8 cellular contexts compared by ENCODE assay signal in genomic region chr5:113294341-113295110, GRCh38.
DNase-seq lines count a peak whose midpoint lies in the region; ATAC-seq lines count a peak whose summit lies in the region.

No MANE protein-coding gene starts in this region.

- H3K9ac ChIP-seq in NT2/D1 (ENCODE audit: insufficient read length, low read depth) (peak overlapping the region; percentile 73), mucosa of stomach (ENCODE audit: low read length) (peak overlapping the region; percentile 63)

- DNase-seq in AG08396 (ENCODE audit: low spot score) (peak; percentile 92), NT2/D1 (ENCODE audit: low read depth, low spot score) (no peak)
- peak; percentile 74 for DNase-seq in activated T-cell treated with anti-CD3 and anti-CD28 coated beads, Interleukin-2, amount 50 U/mL, for 1 hour
- peak; percentile 46 to 53 for DNase-seq in stimulated activated CD8-positive, alpha-beta memory T cell treated with anti-CD3 and anti-CD28 coated beads, Interleukin-4, amount 100 ng/mL, for 4 hours (ENCODE audit: low read depth in 2 of 2, low spot score in 1 of 2)

- WGBS in esophagus, 2 donors, result 1% methylated on average over 59 of the region's 59 CpGs

- H3K27me3 ChIP-seq in NT2/D1 (ENCODE audit: insufficient read depth, insufficient read length) (no peaks in the 10 kb centered on the region), esophagus (ENCODE audit: control insufficient read depth in 1 of 2, insufficient read depth in 2 of 2, low read length in 2 of 2) (no peaks in the 10 kb centered on the region), mucosa of stomach (ENCODE audit: control insufficient read depth, insufficient read depth, low read length) (peaks cover 28% of the 10 kb centered on the region)

- H3K4me1 ChIP-seq in NT2/D1 (ENCODE audit: insufficient read depth, insufficient read length) (peaks cover 6% of the 10 kb centered on the region), esophagus (ENCODE audit: control insufficient read depth in 2 of 2, insufficient read depth in 2 of 2, low read length in 1 of 2) (no peaks in the 10 kb centered on the region), mucosa of stomach (ENCODE audit: control insufficient read depth, insufficient read depth, low read length) (peaks cover 10% of the 10 kb centered on the region)

- H3K36me3 ChIP-seq in NT2/D1 (ENCODE audit: insufficient read depth, insufficient read length, low read length) (no peaks in the 10 kb centered on the region), esophagus (ENCODE audit: control insufficient read depth in 2 of 2, insufficient read depth in 2 of 2, low read length in 1 of 2) (no peaks in the 10 kb centered on the region), mucosa of stomach (ENCODE audit: control insufficient read depth, insufficient read depth, low read length) (no peaks in the 10 kb centered on the region)

- H3K27ac ChIP-seq in esophagus (ENCODE audit: low read depth in 2 of 2, low read length in 1 of 2), result peak overlapping the region; percentile 86 to 90

- ATAC-seq in GM19023 (IDR thresholded peaks at IDR 0.05; ENCODE audit: unreplicated experiment) (peak; percentile 98), HG03159 (IDR thresholded peaks at IDR 0.05; ENCODE audit: unreplicated experiment) (peak; percentile 96)

- H3K4me3 ChIP-seq in NT2/D1 (ENCODE audit: insufficient read length, low read depth) (peak overlapping the region; percentile 65), esophagus (ENCODE audit: low read depth in 1 of 2, low read length in 2 of 2) (peak overlapping the region; percentile 74 to 94), mucosa of stomach (ENCODE audit: low read length) (peak overlapping the region; percentile 74)

- H3K9me3 ChIP-seq in NT2/D1 (ENCODE audit: insufficient read depth, low read length) (no peaks in the 10 kb centered on the region), esophagus (ENCODE audit: control insufficient read depth in 2 of 2, insufficient read depth in 1 of 2, low read depth in 1 of 2, low read length in 1 of 2) (no peaks in the 10 kb centered on the region), mucosa of stomach (ENCODE audit: control insufficient read depth, low read length) (no peaks in the 10 kb centered on the region)
